33 cellular contexts compared by ENCODE assay signal in genomic region chr3:39028466-39028865, GRCh38. TPM values are rescaled to one million over a fixed set of nuclear protein-coding genes. Genes with fewer than 3 reads are reported as not detected.
"Had no signal": no experiment of that assay in that cellular context is flagged by ENCODE, and none has a peak within 500 bp of the region (broad histone marks: within the 10 kb centered on the region; RNA-seq: fewer than 3 reads in every experiment).

No MANE protein-coding gene starts in this region.

- H3K9ac ChIP-seq: SK-N-SH had no signal

- H3K9me3 ChIP-seq: SJSA1, SK-N-SH had no signal

- H3K9me3 Mint-ChIP-seq: activated B cell treated with CpG ODN at 0.5 μM for 24 hours; activated CD4-positive, alpha-beta memory T cell treated with anti-CD3 and anti-CD28 coated beads, Interleukin-2, amount 10 ng/mL, durations not matched to agents 7 days and 5 days; activated naive CD4-positive, alpha-beta T cell treated with anti-CD3 and anti-CD28 coated beads, Interleukin-2, amount 10 ng/mL, durations not matched to agents 7 days and 5 days; activated naive CD8-positive, alpha-beta T cell treated with anti-CD3 and anti-CD28 coated beads, Interleukin-2, amount 50 U/mL, for 24 hours; T-cell had no signal

- H3K4me3 Mint-ChIP-seq: activated B cell treated with CpG ODN at 0.5 μM for 24 hours; activated CD4-positive, alpha-beta memory T cell treated with anti-CD3 and anti-CD28 coated beads, Interleukin-2, amount 10 ng/mL, durations not matched to agents 7 days and 5 days; activated CD8-positive, alpha-beta memory T cell treated with anti-CD3 and anti-CD28 coated beads, Interleukin-2, amount 10 ng/mL, durations not matched to agents 7 days and 5 days; activated naive CD4-positive, alpha-beta T cell treated with anti-CD3 and anti-CD28 coated beads, Interleukin-2, amount 10 ng/mL, durations not matched to agents 7 days and 5 days; activated naive CD8-positive, alpha-beta T cell; activated naive CD8-positive, alpha-beta T cell treated with anti-CD3 and anti-CD28 coated beads, Interleukin-2, amount 50 U/mL, for 24 hours; T-cell; T-helper 17 cell had no signal

- H3K4me1 ChIP-seq: SJSA1 had no signal

- H3K4me2 ChIP-seq: SK-N-SH had no signal

- H3K9me2 ChIP-seq: SK-N-SH had no signal

- H3K4me3 ChIP-seq: K562, SJSA1 had no signal

- H3K27me3 ChIP-seq: SJSA1 had no signal

- ATAC-seq: activated CD8-positive, alpha-beta memory T cell treated with anti-CD3 and anti-CD28 coated beads, Interleukin-2, amount 10 ng/mL, durations not matched to agents 7 days and 5 days; activated naive CD8-positive, alpha-beta T cell treated with anti-CD3 and anti-CD28 coated beads, Interleukin-2, amount 50 U/mL, for 24 hours; K562; Panc1; T-cell; T-helper 17 cell had no signal

- H3K4me1 Mint-ChIP-seq: activated B cell treated with CpG ODN at 0.5 μM for 24 hours; activated CD8-positive, alpha-beta memory T cell treated with anti-CD3 and anti-CD28 coated beads, Interleukin-2, amount 10 ng/mL, durations not matched to agents 7 days and 5 days; activated naive CD4-positive, alpha-beta T cell treated with anti-CD3 and anti-CD28 coated beads, Interleukin-2, amount 10 ng/mL, durations not matched to agents 7 days and 5 days; activated naive CD8-positive, alpha-beta T cell treated with anti-CD3 and anti-CD28 coated beads, Interleukin-2, amount 50 U/mL, for 24 hours; T-helper 17 cell had no signal

- H3K27me3 Mint-ChIP-seq: activated naive CD8-positive, alpha-beta T cell had no signal

- DNase-seq: activated B cell treated with CpG ODN at 0.5 μM for 24 hours; activated CD4-positive, alpha-beta memory T cell treated with anti-CD3 and anti-CD28 coated beads, Interleukin-2, amount 10 ng/mL, durations not matched to agents 7 days and 5 days; activated CD4-positive, alpha-beta T cell treated with anti-CD3 and anti-CD28 coated beads for 48 hours; activated CD4-positive, CD25-positive, alpha-beta regulatory T cell treated with anti-CD3 and anti-CD28 coated beads, Interleukin-2, amount 50 U/mL, for 72 hours; activated CD8-positive, alpha-beta memory T cell treated with anti-CD3 and anti-CD28 coated beads for 24 hours; activated CD8-positive, alpha-beta memory T cell treated with anti-CD3 and anti-CD28 coated beads, Interleukin-2, amount 10 ng/mL, durations not matched to agents 7 days and 5 days; activated CD8-positive, alpha-beta memory T cell treated with anti-CD3 and anti-CD28 coated beads, Interleukin-2, amount 50 U/mL, for 48 hours; activated effector memory CD4-positive, alpha-beta T cell treated with Interleukin-2 at 50 U/mL for 16 hours; activated naive CD4-positive, alpha-beta T cell treated with anti-CD3 and anti-CD28 coated beads, Interleukin-2, amount 10 ng/mL, durations not matched to agents 7 days and 5 days; activated naive CD8-positive, alpha-beta T cell treated with anti-CD3 and anti-CD28 coated beads, Interleukin-2, amount 50 U/mL, for 24 hours; activated T-cell treated with anti-CD3 and anti-CD28 coated beads, Interleukin-2, amount 50 U/mL, for 48 hours; amniotic stem cell; aorta; brain microvascular endothelial cell; NCI-H1105; NCI-H1417 treated with DMSO at 0.1 percent for 48 hours; NCI-H187 treated with DMSO at 0.1 percent for 48 hours; NCI-H2081; NCI-H345; NCI-H524 treated with DMSO at 0.1 percent for 48 hours; SHP77 treated with DMSO at 0.1 percent for 48 hours; SK-N-SH; T-cell; T-helper 17 cell; T-helper 9 cell had no signal

- H3K36me3 ChIP-seq: brain microvascular endothelial cell, SJSA1 had no signal

- H3K27ac ChIP-seq: brain microvascular endothelial cell, SJSA1, VCaP had no signal

- H3K27ac Mint-ChIP-seq: activated B cell treated with CpG ODN at 0.5 μM for 24 hours; activated CD4-positive, alpha-beta memory T cell treated with anti-CD3 and anti-CD28 coated beads, Interleukin-2, amount 10 ng/mL, durations not matched to agents 7 days and 5 days; activated CD8-positive, alpha-beta memory T cell treated with anti-CD3 and anti-CD28 coated beads, Interleukin-2, amount 10 ng/mL, durations not matched to agents 7 days and 5 days; activated naive CD4-positive, alpha-beta T cell treated with anti-CD3 and anti-CD28 coated beads, Interleukin-2, amount 10 ng/mL, durations not matched to agents 7 days and 5 days; activated naive CD8-positive, alpha-beta T cell; activated naive CD8-positive, alpha-beta T cell treated with anti-CD3 and anti-CD28 coated beads, Interleukin-2, amount 50 U/mL, for 24 hours; T-cell; T-helper 17 cell had no signal

- H3K36me3 Mint-ChIP-seq: activated CD8-positive, alpha-beta memory T cell treated with anti-CD3 and anti-CD28 coated beads, Interleukin-2, amount 10 ng/mL, durations not matched to agents 7 days and 5 days; activated naive CD4-positive, alpha-beta T cell treated with anti-CD3 and anti-CD28 coated beads, Interleukin-2, amount 10 ng/mL, durations not matched to agents 7 days and 5 days; activated naive CD8-positive, alpha-beta T cell; T-cell had no signal

RNA-seq across cellular contexts. Expression of gene SCN11A, which starts 23.3 kb away (rescaled TPM):
- total RNA-seq: activated CD4-positive, alpha-beta memory T cell treated with anti-CD3 and anti-CD28 coated beads, Interleukin-2, amount 10 ng/mL, durations not matched to agents 7 days and 5 days; M059J; NCI-H460; RPMI7951; SJSA1 had no signal
- polyA plus RNA-seq: aorta had no signal
